ENCODE assay signal across 1 cellular context in genomic region chr10:5873515-5873995, GRCh38.
TF ChIP-seq lines count a peak whose summit lies in the region.

No MANE protein-coding gene starts in this region.

TF ChIP-seq in endothelial cell of umbilical vein, 7 proteins besides CTCF, POLR2A, EP300 and RAD21:
- TF ChIP-seq FOS (IDR thresholded peaks at IDR 0.05; ENCODE audit: borderline replicate concordance, insufficient read depth, low read length) (no peak), JUN (IDR thresholded peaks at IDR 0.05; ENCODE audit: borderline replicate concordance, insufficient read depth, insufficient read length, low read depth) (no peak), MAX (IDR thresholded peaks at IDR 0.05; ENCODE audit: insufficient read depth, insufficient read length) (no peak), POLR2AphosphoS5 (IDR thresholded peaks at IDR 0.05; ENCODE audit: insufficient read depth, low read depth, low read length) (no peak), GATA2 (IDR thresholded peaks at IDR 0.05; ENCODE audit: insufficient read depth, insufficient read length, low read depth, low read length) (no peak), EZH2 (IDR thresholded peaks at IDR 0.05; ENCODE audit: borderline replicate concordance, low read depth, low read length, severe bottlenecking) (no peak), MYC (IDR thresholded peaks at IDR 0.05; ENCODE audit: low read depth, low read length) (no peak)
TF ChIP-seq in endothelial cell of umbilical vein: peak in this region for 0.
